In genomic region chr7:130899071-130899451, GRCh38 we compare ENCODE assay signal across 2 cellular contexts.
A peak's percentile ranks its signal among the peaks of the same experiment; 100 is the strongest.
TF ChIP-seq lines count a peak whose summit lies in the region.

No MANE protein-coding gene starts in this region.

TF ChIP-seq in IMR-90, 13 proteins besides CTCF, POLR2A, EP300 and RAD21:
- TF ChIP-seq BHLHE40 (IDR thresholded peaks at IDR 0.05; ENCODE audit: low read depth, low read length) (no peak), NFE2L2 (IDR thresholded peaks at IDR 0.05; ENCODE audit: low read depth, low read length) (no peak), RFX5 (IDR thresholded peaks at IDR 0.05; ENCODE audit: low read depth, low read length) (no peak), MAZ (IDR thresholded peaks at IDR 0.05; ENCODE audit: borderline replicate concordance, low read depth, low read length) (no peak), MAFK (IDR thresholded peaks at IDR 0.05; ENCODE audit: low read depth, low read length) (no peak), FOS (IDR thresholded peaks at IDR 0.05; ENCODE audit: low read depth, low read length) (no peak), MXI1 (IDR thresholded peaks at IDR 0.05; ENCODE audit: borderline replicate concordance, low read depth, low read length) (no peak), CHD1 (IDR thresholded peaks at IDR 0.05; ENCODE audit: low read depth, low read length) (no peak), RCOR1 (IDR thresholded peaks at IDR 0.05; ENCODE audit: insufficient replicate concordance, low read length) (no peak), CEBPB (IDR thresholded peaks at IDR 0.05; ENCODE audit: low read depth, low read length) (no peak), SMC3 (IDR thresholded peaks at IDR 0.05; ENCODE audit: low read depth, low read length) (no peak)
- TF ChIP-seq, protein P1, sequence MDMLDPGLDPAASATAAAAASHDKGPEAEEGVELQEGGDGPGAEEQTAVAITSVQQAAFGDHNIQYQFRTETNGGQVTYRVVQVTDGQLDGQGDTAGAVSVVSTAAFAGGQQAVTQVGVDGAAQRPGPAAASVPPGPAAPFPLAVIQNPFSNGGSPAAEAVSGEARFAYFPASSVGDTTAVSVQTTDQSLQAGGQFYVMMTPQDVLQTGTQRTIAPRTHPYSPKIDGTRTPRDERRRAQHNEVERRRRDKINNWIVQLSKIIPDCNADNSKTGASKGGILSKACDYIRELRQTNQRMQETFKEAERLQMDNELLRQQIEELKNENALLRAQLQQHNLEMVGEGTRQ (IDR thresholded peaks at IDR 0.05; ENCODE audit: low read depth, low read length), result no peak

TF ChIP-seq in K562, 482 proteins besides CTCF, POLR2A, EP300 and RAD21:
- TF ChIP-seq CBX3 (IDR thresholded peaks at IDR 0.05; ENCODE audit: borderline replicate concordance in 1 of 2, low read length in 2 of 2) (peak in 1 of 2 experiments; percentile 67; a peak in 1 of 3 replicates), TRIM28 (IDR thresholded peaks at IDR 0.05) (0 out of 2 replicates have a peak, but pooled peaks have one; percentile 28), TAF9B (IDR thresholded peaks at IDR 0.05; ENCODE audit: partially characterized antibody) (no peak), MEF2A (IDR thresholded peaks at IDR 0.05; ENCODE audit: control insufficient read depth, low read depth, low read length) (peak; percentile 34; the same call in 1 of the 2 replicates)
TF ChIP-seq in K562: peak in this region for 3.
